In genomic region chr2:158546412-158547144, GRCh38 we compare ENCODE assay signal across 10 cellular contexts.
A peak's percentile ranks its signal among the peaks of the same experiment; 100 is the strongest.
DNase-seq lines count a peak whose midpoint lies in the region; ATAC-seq and TF ChIP-seq lines count a peak whose summit lies in the region.
"Had no signal": no experiment of that assay in that cellular context is flagged by ENCODE, and none has a peak within 500 bp of the region (broad histone marks: within the 10 kb centered on the region; RNA-seq: fewer than 3 reads in every experiment).

No MANE protein-coding gene starts in this region.

- intact Hi-C loops in posterior vena cava (cut with DNase I) = no loop called here

- peak; percentile 7 for TF ChIP-seq CTCF in kidney epithelial cell (IDR thresholded peaks at IDR 0.05; ENCODE audit: insufficient read depth, low read length, poor library complexity, severe bottlenecking)

- no peak for DNase-seq in kidney epithelial cell (ENCODE audit: low read depth)
- DNase-seq in HCEC 1CT = no peak
- DNase-seq in posterior vena cava (ENCODE audit: low spot score) = no peak
- no peak for DNase-seq in MV-4-11 (lab: John Stamatoyannopoulos, UW)
- DNase-seq: activated CD4-positive, alpha-beta T cell treated with anti-CD3 and anti-CD28 coated beads for 1 hour; NK-92 treated with Interleukin-12 subunit alpha and Interleukin-12 subunit beta, amount 100 ng/mL, for 24 hours; stimulated activated CD4-positive, alpha-beta T cell treated with anti-CD3 and anti-CD28 coated beads, Interleukin-4, amount 100 ng/mL, for 4 hours had no signal

- no peaks in the 10 kb centered on the region for H3K27me3 ChIP-seq in kidney epithelial cell (ENCODE audit: control insufficient read depth, insufficient read depth, low read length)

- no peak overlapping the region for H3K4me3 ChIP-seq in kidney epithelial cell (ENCODE audit: low read depth, low read length)

- peak; percentile 76 for ATAC-seq in GM18858 (IDR thresholded peaks at IDR 0.05; ENCODE audit: unreplicated experiment)
- peak; percentile 86 for ATAC-seq in GM21515 (IDR thresholded peaks at IDR 0.05; ENCODE audit: unreplicated experiment)
- peak; percentile 73 for ATAC-seq in HG03354 (IDR thresholded peaks at IDR 0.05; ENCODE audit: poor library complexity, severe bottlenecking, unreplicated experiment)

- peaks cover 3% of the 10 kb centered on the region for H3K36me3 ChIP-seq in kidney epithelial cell (ENCODE audit: control insufficient read depth, insufficient read depth, low read length)
